21 cellular contexts compared by ENCODE assay signal in genomic region chr5:1487079-1487764, GRCh38. TPM values are rescaled to one million over a fixed set of nuclear protein-coding genes. Genes with fewer than 3 reads are reported as not detected.
DNase-seq lines count a peak whose midpoint lies in the region; ATAC-seq and TF ChIP-seq lines count a peak whose summit lies in the region.
"Had no signal": no experiment of that assay in that cellular context is flagged by ENCODE, and none has a peak within 500 bp of the region (broad histone marks: within the 10 kb centered on the region; RNA-seq: fewer than 3 reads in every experiment).

No MANE protein-coding gene starts in this region.

- intact Hi-C loops in activated B cell treated with CpG ODN at 0.5 μM for 24 hours (cut with micrococcal nuclease), result loop anchor here (10.0 kb wide), 1 partner anchor 142 kb away; the partner anchor contains the start of gene CLPTM1L

- no peaks in the 10 kb centered on the region for H3K27me3 Mint-ChIP-seq in activated CD4-positive, alpha-beta T cell treated with anti-CD3 and anti-CD28 coated beads, Interleukin-2, amount 10 ng/mL, durations not matched to agents 7 days and 5 days
- H3K27me3 Mint-ChIP-seq in activated B cell treated with CpG ODN at 0.5 μM for 24 hours (no peaks in the 10 kb centered on the region), naive B cell (no peaks in the 10 kb centered on the region), WTC11 (ENCODE audit: low read depth) (no peaks in the 10 kb centered on the region), type B pancreatic cell (no peaks in the 10 kb centered on the region)
- H3K27me3 Mint-ChIP-seq: CD4-positive, alpha-beta memory T cell had no signal

- H3K4me3 Mint-ChIP-seq in activated CD4-positive, alpha-beta T cell treated with anti-CD3 and anti-CD28 coated beads, Interleukin-2, amount 10 ng/mL, durations not matched to agents 7 days and 5 days, result no peak overlapping the region
- H3K4me3 Mint-ChIP-seq in activated B cell treated with CpG ODN at 0.5 μM for 24 hours (peak overlapping the region; percentile 53), naive B cell (peak overlapping the region in 3 of 8 donors; percentile 25 to 79 (median 25)), WTC11 (no peak overlapping the region), type B pancreatic cell (no peak overlapping the region)
- H3K4me3 Mint-ChIP-seq: CD4-positive, alpha-beta memory T cell had no signal

- CTCF ChIA-PET in activated CD4-positive, alpha-beta T cell treated with anti-CD3 and anti-CD28 coated beads, Interleukin-2, amount 10 ng/mL, durations not matched to agents 7 days and 5 days (lab: Charles Lee), result no interaction called here
- CTCF ChIA-PET in activated B cell treated with CpG ODN at 0.5 μM for 24 hours (lab: Charles Lee) (interaction anchor here (9.7 kb wide), 1 partner anchor 15 kb away, joined by 76 read pairs; no protein-coding TSS in a partner anchor), WTC11 (lab: Charles Lee) (interaction anchor here (0.6 to 1.4 kb wide), 2 partner anchors 156 to 239 kb away, joined by 3 read pairs; no protein-coding TSS in a partner anchor)

- POLR2A ChIA-PET in activated CD4-positive, alpha-beta T cell treated with anti-CD3 and anti-CD28 coated beads, Interleukin-2, amount 10 ng/mL, durations not matched to agents 7 days and 5 days (lab: Charles Lee), result no interaction called here
- POLR2A ChIA-PET in activated B cell treated with CpG ODN at 0.5 μM for 24 hours (lab: Charles Lee), result interaction anchor here (1.0 to 16.5 kb wide), 4 partner anchors 12 to 49 kb away, joined by 4 to 941 read pairs (median 36); partner anchors contain the start of gene LPCAT1
- POLR2A ChIA-PET in WTC11 (lab: Charles Lee), result no interaction called here

- no peak for DNase-seq in activated CD4-positive, alpha-beta T cell treated with anti-CD3 and anti-CD28 coated beads, Interleukin-2, amount 10 ng/mL, durations not matched to agents 7 days and 5 days
- DNase-seq in activated CD4-positive, alpha-beta T cell treated with anti-CD3 and anti-CD28 coated beads for 1 hour, result no peak
- DNase-seq in activated B cell treated with CpG ODN at 0.5 μM for 24 hours (no peak), naive B cell (no peak), NCI-H2107 (lab: John Stamatoyannopoulos, UW) (no peak), WTC11 (ENCODE audit: low spot score) (no peak), type B pancreatic cell (ENCODE audit: extremely low spot score, unreplicated experiment) (no peak)
- DNase-seq in central memory CD4-positive, alpha-beta T cell, result no peak
- DNase-seq: BE2C; CD4-positive, alpha-beta memory T cell; HCEC 1CT; IMR-90; NCI-H187; NCI-H446; NCI-H69; OCI-M1; SIG-M5 had no signal

- H3K27ac Mint-ChIP-seq in activated CD4-positive, alpha-beta T cell treated with anti-CD3 and anti-CD28 coated beads, Interleukin-2, amount 10 ng/mL, durations not matched to agents 7 days and 5 days, result peak overlapping the region; percentile 50
- peak overlapping the region; percentile 99 for H3K27ac Mint-ChIP-seq in activated B cell treated with CpG ODN at 0.5 μM for 24 hours
- H3K27ac Mint-ChIP-seq in naive B cell, result peak overlapping the region; percentile 83 to 100 (median 93)
- H3K27ac Mint-ChIP-seq in WTC11, result no peak overlapping the region
- H3K27ac Mint-ChIP-seq in type B pancreatic cell, result no peak overlapping the region
- H3K27ac Mint-ChIP-seq: CD4-positive, alpha-beta memory T cell had no signal

- peaks cover 23% of the 10 kb centered on the region for H3K36me3 Mint-ChIP-seq in activated CD4-positive, alpha-beta T cell treated with anti-CD3 and anti-CD28 coated beads, Interleukin-2, amount 10 ng/mL, durations not matched to agents 7 days and 5 days (ENCODE audit: low read depth)
- peaks cover 80% of the 10 kb centered on the region for H3K36me3 Mint-ChIP-seq in activated B cell treated with CpG ODN at 0.5 μM for 24 hours (ENCODE audit: low read depth)
- H3K36me3 Mint-ChIP-seq in naive B cell, result peaks cover 10 to 14% of the 10 kb centered on the region in 2 donors
- peaks cover 62% of the 10 kb centered on the region for H3K36me3 Mint-ChIP-seq in WTC11
- H3K36me3 Mint-ChIP-seq in type B pancreatic cell, result peaks cover 4% of the 10 kb centered on the region

- H3K4me1 Mint-ChIP-seq in activated CD4-positive, alpha-beta T cell treated with anti-CD3 and anti-CD28 coated beads, Interleukin-2, amount 10 ng/mL, durations not matched to agents 7 days and 5 days, result peaks cover 27% of the 10 kb centered on the region
- peaks cover 96% of the 10 kb centered on the region for H3K4me1 Mint-ChIP-seq in activated B cell treated with CpG ODN at 0.5 μM for 24 hours
- peaks cover 53 to 90% (median 78%) of the 10 kb centered on the region in 3 donors for H3K4me1 Mint-ChIP-seq in naive B cell
- H3K4me1 Mint-ChIP-seq in WTC11, result no peaks in the 10 kb centered on the region
- H3K4me1 Mint-ChIP-seq in type B pancreatic cell (ENCODE audit: unreplicated experiment), result no peaks in the 10 kb centered on the region

- no peaks in the 10 kb centered on the region for H3K9me3 Mint-ChIP-seq in activated CD4-positive, alpha-beta T cell treated with anti-CD3 and anti-CD28 coated beads, Interleukin-2, amount 10 ng/mL, durations not matched to agents 7 days and 5 days
- H3K9me3 Mint-ChIP-seq in activated B cell treated with CpG ODN at 0.5 μM for 24 hours, result no peaks in the 10 kb centered on the region
- no peaks in the 10 kb centered on the region for H3K9me3 Mint-ChIP-seq in naive B cell
- H3K9me3 Mint-ChIP-seq in WTC11, result no peaks in the 10 kb centered on the region
- no peaks in the 10 kb centered on the region for H3K9me3 Mint-ChIP-seq in type B pancreatic cell
- H3K9me3 Mint-ChIP-seq: CD4-positive, alpha-beta memory T cell had no signal

- no peak for ATAC-seq in activated B cell treated with CpG ODN at 0.5 μM for 24 hours (ENCODE audit: low read depth)
- ATAC-seq in naive B cell (ENCODE audit: low read depth in 2 of 2), result no peak
- no peak for ATAC-seq in WTC11

- TF ChIP-seq CTCF in activated B cell treated with CpG ODN at 0.5 μM for 24 hours (IDR thresholded peaks at IDR 0.05) (no peak), WTC11 (IDR thresholded peaks at IDR 0.05) (no peak), type B pancreatic cell (conservative IDR thresholded peaks at IDR 0.05) (no peak)

TF ChIP-seq in WTC11, 78 proteins besides CTCF, POLR2A, EP300 and RAD21 (continues in another document):
- TF ChIP-seq JAZF1 (CRISPR knock-in tag; IDR thresholded peaks at IDR 0.05), result no peak
- TF ChIP-seq FOXK1 (CRISPR knock-in tag; IDR thresholded peaks at IDR 0.05), result no peak
- TF ChIP-seq ATF2 (CRISPR knock-in tag; IDR thresholded peaks at IDR 0.05; ENCODE audit: borderline replicate concordance, low read depth), result no peak
- TF ChIP-seq, protein P1, sequence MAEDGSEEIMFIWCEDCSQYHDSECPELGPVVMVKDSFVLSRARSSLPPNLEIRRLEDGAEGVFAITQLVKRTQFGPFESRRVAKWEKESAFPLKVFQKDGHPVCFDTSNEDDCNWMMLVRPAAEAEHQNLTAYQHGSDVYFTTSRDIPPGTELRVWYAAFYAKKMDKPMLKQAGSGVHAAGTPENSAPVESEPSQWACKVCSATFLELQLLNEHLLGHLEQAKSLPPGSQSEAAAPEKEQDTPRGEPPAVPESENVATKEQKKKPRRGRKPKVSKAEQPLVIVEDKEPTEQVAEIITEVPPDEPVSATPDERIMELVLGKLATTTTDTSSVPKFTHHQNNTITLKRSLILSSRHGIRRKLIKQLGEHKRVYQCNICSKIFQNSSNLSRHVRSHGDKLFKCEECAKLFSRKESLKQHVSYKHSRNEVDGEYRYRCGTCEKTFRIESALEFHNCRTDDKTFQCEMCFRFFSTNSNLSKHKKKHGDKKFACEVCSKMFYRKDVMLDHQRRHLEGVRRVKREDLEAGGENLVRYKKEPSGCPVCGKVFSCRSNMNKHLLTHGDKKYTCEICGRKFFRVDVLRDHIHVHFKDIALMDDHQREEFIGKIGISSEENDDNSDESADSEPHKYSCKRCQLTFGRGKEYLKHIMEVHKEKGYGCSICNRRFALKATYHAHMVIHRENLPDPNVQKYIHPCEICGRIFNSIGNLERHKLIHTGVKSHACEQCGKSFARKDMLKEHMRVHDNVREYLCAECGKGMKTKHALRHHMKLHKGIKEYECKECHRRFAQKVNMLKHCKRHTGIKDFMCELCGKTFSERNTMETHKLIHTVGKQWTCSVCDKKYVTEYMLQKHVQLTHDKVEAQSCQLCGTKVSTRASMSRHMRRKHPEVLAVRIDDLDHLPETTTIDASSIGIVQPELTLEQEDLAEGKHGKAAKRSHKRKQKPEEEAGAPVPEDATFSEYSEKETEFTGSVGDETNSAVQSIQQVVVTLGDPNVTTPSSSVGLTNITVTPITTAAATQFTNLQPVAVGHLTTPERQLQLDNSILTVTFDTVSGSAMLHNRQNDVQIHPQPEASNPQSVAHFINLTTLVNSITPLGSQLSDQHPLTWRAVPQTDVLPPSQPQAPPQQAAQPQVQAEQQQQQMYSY (CRISPR knock-in tag; IDR thresholded peaks at IDR 0.05), result no peak

RNA-seq across cellular contexts. Expression of gene LPCAT1, which starts 36.5 kb away (rescaled TPM):
- 10 to 100 TPM; 69.5 to 77.0 TPM for total RNA-seq in activated CD4-positive, alpha-beta T cell treated with anti-CD3 and anti-CD28 coated beads, Interleukin-2, amount 10 ng/mL, durations not matched to agents 7 days and 5 days
- total RNA-seq in activated B cell treated with CpG ODN at 0.5 μM for 24 hours (246 and 269 TPM in 2 replicates), WTC11 (2021) (206 to 215 TPM (median 210 TPM) in 3 replicates), type B pancreatic cell (ENCODE audit: low replicate concordance) (91.6 and 97.1 TPM in 2 replicates)
- 10 to 100 TPM; 19.5 to 63.3 (median 52.7) TPM for polyA plus RNA-seq in naive B cell (ENCODE audit: low read depth in 6 of 6)

RNA-seq across cellular contexts. Expression of gene SLC6A3, which starts 42.0 kb away (rescaled TPM):
- total RNA-seq in activated CD4-positive, alpha-beta T cell treated with anti-CD3 and anti-CD28 coated beads, Interleukin-2, amount 10 ng/mL, durations not matched to agents 7 days and 5 days, result under 1 TPM in 1 of 2 experiments, not detected in 1; 0.08 TPM
- total RNA-seq in activated B cell treated with CpG ODN at 0.5 μM for 24 hours (1.4 and 2.0 TPM in 2 replicates), WTC11 (2021) (0.53 to 0.74 TPM (median 0.64 TPM) in 3 replicates), type B pancreatic cell (ENCODE audit: low replicate concordance) (0.19 TPM in 2 replicates)
- under 1 TPM in 1 of 6 donors, not detected in 5; 0.09 TPM for polyA plus RNA-seq in naive B cell (ENCODE audit: low read depth in 6 of 6)
- total RNA-seq: CD4-positive, alpha-beta memory T cell; HT1080; IMR-90; LHCN-M2; RPMI7951 had no signal
- polyA plus RNA-seq: AG04450; CD4-positive, alpha-beta memory T cell; IMR-90 had no signal

Comparison
In these comparisons a context has a peak if more than half of its experiments do, and no peak if none do; other contexts are left out.
1. H3K27ac Mint-ChIP-seq: peak in activated CD4-positive, alpha-beta T cell treated with anti-CD3 and anti-CD28 coated beads, Interleukin-2, amount 10 ng/mL, durations not matched to agents 7 days and 5 days (single experiment), activated B cell treated with CpG ODN at 0.5 μM for 24 hours (single experiment) and naive B cell (6 of 6); none in WTC11 (single experiment) and type B pancreatic cell (single experiment).